39 cellular contexts compared by ENCODE assay signal in genomic region chr9:95830768-95831167, GRCh38.
"Had no signal": no experiment of that assay in that cellular context is flagged by ENCODE, and none has a peak within 500 bp of the region (broad histone marks: within the 10 kb centered on the region; RNA-seq: fewer than 3 reads in every experiment).

No MANE protein-coding gene starts in this region.

- H3K27me3 ChIP-seq: ascending aorta, cardiac muscle cell had no signal

- H3K9me3 Mint-ChIP-seq: activated CD4-positive, alpha-beta memory T cell treated with anti-CD3 and anti-CD28 coated beads, Interleukin-2, amount 10 ng/mL, durations not matched to agents 7 days and 5 days; activated CD4-positive, alpha-beta T cell treated with anti-CD3 and anti-CD28 coated beads, Interleukin-2, amount 10 ng/mL, durations not matched to agents 7 days and 5 days; activated naive CD4-positive, alpha-beta T cell treated with anti-CD3 and anti-CD28 coated beads, Interleukin-2, amount 10 ng/mL, durations not matched to agents 7 days and 5 days; activated naive CD4-positive, alpha-beta T cell treated with anti-CD3 and anti-CD28 coated beads, Interleukin-2, amount 50 U/mL, for 24 hours; activated naive CD8-positive, alpha-beta T cell treated with anti-CD3 and anti-CD28 coated beads, Interleukin-2, amount 10 ng/mL, durations not matched to agents 7 days and 5 days; activated naive CD8-positive, alpha-beta T cell treated with anti-CD3 and anti-CD28 coated beads, Interleukin-2, amount 50 U/mL, for 24 hours; activated T-cell treated with anti-CD3 and anti-CD28 coated beads, Interleukin-2, amount 50 U/mL, for 24 hours; activated T-helper 2 cell treated with anti-CD3 and anti-CD28 coated beads, Interferon-gamma antibody, Interleukin-2, Interleukin-4, amounts not matched to agents 10 μg/mL and 5 μg/mL and 100 μg/mL, durations not matched to agents 14 hours and 24 hours and 36 hours; central memory CD8-positive, alpha-beta T cell; T-helper 1 cell treated with Interleukin-12 subunit alpha and Interleukin-12 subunit beta and Interleukin-4 antibody, amounts not matched to agents 30 μg/mL and 1 μg/mL, for 36 hours; T-helper 2 cell treated with Interferon-gamma antibody and Interleukin-4, amounts not matched to agents 5 μg/mL and 100 μg/mL, for 36 hours had no signal

- FAIRE-seq: bronchial epithelial cell, TTC549 had no signal

- H3K27ac Mint-ChIP-seq: activated CD4-positive, alpha-beta memory T cell treated with anti-CD3 and anti-CD28 coated beads, Interleukin-2, amount 10 ng/mL, durations not matched to agents 7 days and 5 days; activated CD4-positive, alpha-beta T cell treated with anti-CD3 and anti-CD28 coated beads for 36 hours; activated CD4-positive, alpha-beta T cell treated with anti-CD3 and anti-CD28 coated beads, Interleukin-2, amount 10 ng/mL, durations not matched to agents 7 days and 5 days; activated CD8-positive, alpha-beta memory T cell treated with anti-CD3 and anti-CD28 coated beads, Interleukin-2, amount 10 ng/mL, durations not matched to agents 7 days and 5 days; activated CD8-positive, alpha-beta T cell treated with anti-CD3 and anti-CD28 coated beads, Interleukin-2, amount 10 ng/mL, durations not matched to agents 7 days and 5 days; activated naive CD4-positive, alpha-beta T cell treated with anti-CD3 and anti-CD28 coated beads, Interleukin-2, amount 10 ng/mL, durations not matched to agents 7 days and 5 days; activated naive CD4-positive, alpha-beta T cell treated with anti-CD3 and anti-CD28 coated beads, Interleukin-2, amount 50 U/mL, for 24 hours; activated naive CD8-positive, alpha-beta T cell; activated naive CD8-positive, alpha-beta T cell treated with anti-CD3 and anti-CD28 coated beads, Interleukin-2, amount 10 ng/mL, durations not matched to agents 7 days and 5 days; activated naive CD8-positive, alpha-beta T cell treated with anti-CD3 and anti-CD28 coated beads, Interleukin-2, amount 50 U/mL, for 24 hours; activated T-cell treated with anti-CD3 and anti-CD28 coated beads, Interleukin-2, amount 50 U/mL, for 24 hours; activated T-helper 2 cell treated with anti-CD3 and anti-CD28 coated beads, Interferon-gamma antibody, Interleukin-2, Interleukin-4, amounts not matched to agents 10 μg/mL and 5 μg/mL and 100 μg/mL, durations not matched to agents 14 hours and 24 hours and 36 hours; brain; T-helper 1 cell treated with Interleukin-12 subunit alpha and Interleukin-12 subunit beta and Interleukin-4 antibody, amounts not matched to agents 30 μg/mL and 1 μg/mL, for 36 hours; T-helper 2 cell treated with Interferon-gamma antibody and Interleukin-4, amounts not matched to agents 5 μg/mL and 100 μg/mL, for 36 hours had no signal

- H3K27ac ChIP-seq: ascending aorta, cardiac muscle cell, VCaP had no signal

- H3K4me3 Mint-ChIP-seq: activated CD4-positive, alpha-beta memory T cell treated with anti-CD3 and anti-CD28 coated beads, Interleukin-2, amount 10 ng/mL, durations not matched to agents 7 days and 5 days; activated CD4-positive, alpha-beta T cell treated with anti-CD3 and anti-CD28 coated beads for 36 hours; activated CD4-positive, alpha-beta T cell treated with anti-CD3 and anti-CD28 coated beads, Interleukin-2, amount 10 ng/mL, durations not matched to agents 7 days and 5 days; activated CD8-positive, alpha-beta memory T cell treated with anti-CD3 and anti-CD28 coated beads, Interleukin-2, amount 10 ng/mL, durations not matched to agents 7 days and 5 days; activated CD8-positive, alpha-beta T cell treated with anti-CD3 and anti-CD28 coated beads, Interleukin-2, amount 10 ng/mL, durations not matched to agents 7 days and 5 days; activated naive CD4-positive, alpha-beta T cell treated with anti-CD3 and anti-CD28 coated beads, Interleukin-2, amount 10 ng/mL, durations not matched to agents 7 days and 5 days; activated naive CD4-positive, alpha-beta T cell treated with anti-CD3 and anti-CD28 coated beads, Interleukin-2, amount 50 U/mL, for 24 hours; activated naive CD8-positive, alpha-beta T cell; activated naive CD8-positive, alpha-beta T cell treated with anti-CD3 and anti-CD28 coated beads, Interleukin-2, amount 10 ng/mL, durations not matched to agents 7 days and 5 days; activated naive CD8-positive, alpha-beta T cell treated with anti-CD3 and anti-CD28 coated beads, Interleukin-2, amount 50 U/mL, for 24 hours; activated T-cell treated with anti-CD3 and anti-CD28 coated beads, Interleukin-2, amount 50 U/mL, for 24 hours; brain; central memory CD8-positive, alpha-beta T cell; T-helper 1 cell treated with Interleukin-12 subunit alpha and Interleukin-12 subunit beta and Interleukin-4 antibody, amounts not matched to agents 30 μg/mL and 1 μg/mL, for 36 hours; T-helper 2 cell treated with Interferon-gamma antibody and Interleukin-4, amounts not matched to agents 5 μg/mL and 100 μg/mL, for 36 hours had no signal

- ATAC-seq: activated CD4-positive, alpha-beta T cell treated with anti-CD3 and anti-CD28 coated beads for 36 hours; activated CD4-positive, CD25-positive, alpha-beta regulatory T cell treated with anti-CD3 and anti-CD28 coated beads, Interleukin-2, amount 50 U/mL, for 24 hours; activated CD8-positive, alpha-beta memory T cell treated with anti-CD3 and anti-CD28 coated beads, Interleukin-2, amount 10 ng/mL, durations not matched to agents 7 days and 5 days; activated CD8-positive, alpha-beta T cell treated with anti-CD3 and anti-CD28 coated beads, Interleukin-2, amount 10 ng/mL, durations not matched to agents 7 days and 5 days; activated naive CD8-positive, alpha-beta T cell treated with anti-CD3 and anti-CD28 coated beads, Interleukin-2, amount 50 U/mL, for 24 hours had no signal

- H3K4me3 ChIP-seq: ascending aorta, cardiac muscle cell had no signal

- DNase-seq: activated CD4-positive, alpha-beta memory T cell treated with anti-CD3 and anti-CD28 coated beads, Interleukin-2, amount 10 ng/mL, durations not matched to agents 7 days and 5 days; activated CD4-positive, alpha-beta T cell treated with anti-CD3 and anti-CD28 coated beads for 1 hour; activated CD4-positive, alpha-beta T cell treated with anti-CD3 and anti-CD28 coated beads for 36 hours; activated CD4-positive, alpha-beta T cell treated with anti-CD3 and anti-CD28 coated beads for 48 hours; activated CD4-positive, alpha-beta T cell treated with anti-CD3 and anti-CD28 coated beads, Interleukin-2, amount 10 ng/mL, durations not matched to agents 7 days and 5 days; activated CD4-positive, alpha-beta T cell treated with anti-CD3 and anti-CD28 coated beads, Interleukin-2, amount 50 U/mL, for 48 hours; activated CD4-positive, CD25-positive, alpha-beta regulatory T cell; activated CD8-positive, alpha-beta memory T cell treated with anti-CD3 and anti-CD28 coated beads for 24 hours; activated CD8-positive, alpha-beta memory T cell treated with anti-CD3 and anti-CD28 coated beads, Interleukin-2, amount 10 ng/mL, durations not matched to agents 7 days and 5 days; activated CD8-positive, alpha-beta memory T cell treated with anti-CD3 and anti-CD28 coated beads, Interleukin-2, amount 50 U/mL, for 48 hours; activated CD8-positive, alpha-beta T cell treated with anti-CD3 and anti-CD28 coated beads, Interleukin-2, amount 10 ng/mL, durations not matched to agents 7 days and 5 days; activated effector memory CD4-positive, alpha-beta T cell treated with Interleukin-2 at 50 U/mL for 16 hours; activated gamma-delta T cell; activated naive CD4-positive, alpha-beta T cell treated with anti-CD3 and anti-CD28 coated beads, Interleukin-2, amount 10 ng/mL, durations not matched to agents 7 days and 5 days; activated naive CD4-positive, alpha-beta T cell treated with Interleukin-2 at 50 U/mL for 16 hours; activated naive CD8-positive, alpha-beta T cell treated with anti-CD3 and anti-CD28 coated beads, Interleukin-2, amount 10 ng/mL, durations not matched to agents 7 days and 5 days; activated naive CD8-positive, alpha-beta T cell treated with anti-CD3 and anti-CD28 coated beads, Interleukin-2, amount 50 U/mL, for 24 hours; activated T-cell treated with anti-CD3 and anti-CD28 coated beads, Interleukin-2, amount 50 U/mL, for 24 hours; activated T-cell treated with anti-CD3 and anti-CD28 coated beads, Interleukin-2, amount 50 U/mL, for 48 hours; amygdala; anterior cingulate cortex; caudate nucleus; cerebellar nuclear complex; T-helper 1 cell; T-helper 2 cell; T-helper 9 cell had no signal

- H3K36me3 ChIP-seq: ascending aorta, cardiac muscle cell had no signal

- H3K9me3 ChIP-seq: ascending aorta had no signal

- H3K27me3 Mint-ChIP-seq: activated CD4-positive, alpha-beta T cell treated with anti-CD3 and anti-CD28 coated beads for 36 hours; activated naive CD4-positive, alpha-beta T cell treated with anti-CD3 and anti-CD28 coated beads, Interleukin-2, amount 50 U/mL, for 24 hours; activated naive CD8-positive, alpha-beta T cell had no signal

- H3K4me1 ChIP-seq: ascending aorta had no signal

- H3K4me1 Mint-ChIP-seq: brain; central memory CD8-positive, alpha-beta T cell had no signal

- H3K36me3 Mint-ChIP-seq: activated naive CD4-positive, alpha-beta T cell treated with anti-CD3 and anti-CD28 coated beads, Interleukin-2, amount 10 ng/mL, durations not matched to agents 7 days and 5 days; brain had no signal
